In genomic region chr22:19976671-19977070, GRCh38 we compare ENCODE assay signal across 27 cellular contexts.
"Had no signal": no experiment of that assay in that cellular context is flagged by ENCODE, and none has a peak within 500 bp of the region (broad histone marks: within the 10 kb centered on the region; RNA-seq: fewer than 3 reads in every experiment).

No MANE protein-coding gene starts in this region.

- H3K27me3 ChIP-seq: brain microvascular endothelial cell, SJCRH30 had no signal

- ATAC-seq: activated T-cell treated with anti-CD3 and anti-CD28 coated beads, Interleukin-2, amount 50 U/mL, for 4 hours; Panc1 had no signal

- H3K27me3 Mint-ChIP-seq: activated CD4-positive, alpha-beta memory T cell treated with anti-CD3 and anti-CD28 coated beads for 36 hours; activated naive CD8-positive, alpha-beta T cell treated with anti-CD3 and anti-CD28 coated beads for 36 hours had no signal

- H3K36me3 ChIP-seq: brain microvascular endothelial cell, SJCRH30 had no signal

- H3K4me3 Mint-ChIP-seq: activated CD4-positive, alpha-beta memory T cell treated with anti-CD3 and anti-CD28 coated beads for 36 hours; activated naive CD8-positive, alpha-beta T cell treated with anti-CD3 and anti-CD28 coated beads for 36 hours; activated T-cell treated with anti-CD3 and anti-CD28 coated beads, Interleukin-2, amount 50 U/mL, for 4 hours had no signal

- H3K9me3 Mint-ChIP-seq: activated CD4-positive, alpha-beta memory T cell treated with anti-CD3 and anti-CD28 coated beads for 36 hours; activated naive CD8-positive, alpha-beta T cell treated with anti-CD3 and anti-CD28 coated beads for 36 hours; activated T-cell treated with anti-CD3 and anti-CD28 coated beads, Interleukin-2, amount 50 U/mL, for 4 hours had no signal

- H3K9me3 ChIP-seq: SJCRH30 had no signal

- H3K27ac ChIP-seq: brain microvascular endothelial cell, SJCRH30, SK-N-MC had no signal

- H3K27ac Mint-ChIP-seq: activated CD4-positive, alpha-beta memory T cell treated with anti-CD3 and anti-CD28 coated beads for 36 hours; activated naive CD8-positive, alpha-beta T cell treated with anti-CD3 and anti-CD28 coated beads for 36 hours had no signal

- H3K4me3 ChIP-seq: SJCRH30, SK-N-MC had no signal

- DNase-seq: activated CD4-positive, alpha-beta memory T cell treated with anti-CD3 and anti-CD28 coated beads for 36 hours; activated CD4-positive, alpha-beta T cell treated with anti-CD3 and anti-CD28 coated beads for 4 hours; activated CD4-positive, alpha-beta T cell treated with anti-CD3 and anti-CD28 coated beads, Interleukin-2, amount 50 U/mL, for 1 hour; activated CD8-positive, alpha-beta memory T cell treated with anti-CD3 and anti-CD28 coated beads, Interleukin-2, amount 50 U/mL, for 4 hours; activated effector memory CD4-positive, alpha-beta T cell treated with anti-CD3 and anti-CD28 coated beads, Interleukin-2, amount 50 U/mL, for 16 hours; activated naive CD4-positive, alpha-beta T cell; activated naive CD4-positive, alpha-beta T cell treated with anti-CD3 and anti-CD28 coated beads, Interleukin-2, amount 50 U/mL, for 16 hours; activated naive CD8-positive, alpha-beta T cell treated with anti-CD3 and anti-CD28 coated beads for 36 hours; activated T-cell treated with anti-CD3 and anti-CD28 coated beads for 4 hours; activated T-cell treated with anti-CD3 and anti-CD28 coated beads, Interleukin-2, amount 50 U/mL, for 4 hours; amniotic stem cell; aorta; brain microvascular endothelial cell; central memory CD4-positive, alpha-beta T cell; MM.1S; MV-4-11; NCI-H1092; NCI-H1436 treated with DMSO at 0.1 percent for 48 hours; NCI-H1694 treated with DMSO at 0.1 percent for 48 hours; NCI-H2029; NCI-H345; NCI-H524 treated with DMSO at 0.1 percent for 48 hours; SHP77; SJCRH30; T1000 had no signal

- H3K36me3 Mint-ChIP-seq: activated CD4-positive, alpha-beta memory T cell treated with anti-CD3 and anti-CD28 coated beads for 36 hours; activated naive CD8-positive, alpha-beta T cell treated with anti-CD3 and anti-CD28 coated beads for 36 hours had no signal
